In genomic region chr17:17641621-17642409, GRCh38 we compare ENCODE assay signal across 8 cellular contexts. TPM values are rescaled to one million over a fixed set of nuclear protein-coding genes. Genes with fewer than 3 reads are reported as not detected.
DNase-seq lines count a peak whose midpoint lies in the region; ATAC-seq, FAIRE-seq and TF ChIP-seq lines count a peak whose summit lies in the region.

No MANE protein-coding gene starts in this region.

- peak; percentile 19 for DNase-seq in AG04449 (ENCODE audit: low read depth, low spot score)
- DNase-seq in H54 (ENCODE audit: insufficient read length, low spot score), result peak; percentile 86
- DNase-seq in NCI-H345 (lab: John Stamatoyannopoulos, UW), result peak; percentile 54
- peak; percentile 57 to 82 (median 64) for DNase-seq in activated CD4-positive, CD25-positive, alpha-beta regulatory T cell (lab: John Stamatoyannopoulos, UW)
- peak; percentile 62 for DNase-seq in central memory CD4-positive, alpha-beta T cell
- peak; percentile 86 for DNase-seq in kidney
- peak; percentile 69 to 77 (median 72) for DNase-seq in stimulated activated CD4-positive, alpha-beta T cell treated with anti-CD3 and anti-CD28 coated beads, Interleukin-1b, Interleukin-23, amount 100 ng/mL, for 24 hours (ENCODE audit: low read depth in 4 of 4, low spot score in 1 of 4)

- H3K27ac ChIP-seq in kidney (ENCODE audit: low read depth in 2 of 2, low read length in 2 of 2), result no peak overlapping the region

- H3K4me3 ChIP-seq in AG04449 (ENCODE audit: low read depth, low read length), result no peak overlapping the region
- H3K4me3 ChIP-seq in kidney (ENCODE audit: low read length in 2 of 2), result no peak overlapping the region

- peak; percentile 78 for FAIRE-seq in H54 (lab: Jason Lieb, UNC)
- no peak for FAIRE-seq in kidney (lab: Jason Lieb, UNC)

- no peaks in the 10 kb centered on the region for H3K36me3 ChIP-seq in kidney (ENCODE audit: control insufficient read depth in 1 of 2, insufficient read depth in 2 of 2, low read length in 2 of 2)

- intact Hi-C loops in kidney (cut with DNase I), result no loop called here

- CTCF ChIA-PET in AG04449 (lab: Yijun Ruan, JAX), result interaction anchor here (0.6 to 16.2 kb wide), 54 partner anchors 10 to 392 kb away, joined by 3 to 365 read pairs (median 4); partner anchors contain the start of genes PEMT and RASD1

- POLR2A ChIA-PET in AG04449 (lab: Yijun Ruan, JAX), result interaction anchor here (1.7 kb wide), 1 partner anchor 145 kb away, joined by 12 read pairs; the partner anchor contains the start of gene RASD1

- ATAC-seq in GM18909 (IDR thresholded peaks at IDR 0.05; ENCODE audit: poor library complexity, unreplicated experiment), result no peak

- no peaks in the 10 kb centered on the region for H3K4me1 ChIP-seq in kidney (ENCODE audit: control insufficient read depth in 1 of 2, insufficient read depth in 1 of 2, low read depth in 1 of 2, low read length in 2 of 2)

- TF ChIP-seq POLR2A in H54 (IDR thresholded peaks at IDR 0.05; ENCODE audit: low read depth, low read length), result no peak

- TF ChIP-seq CTCF in AG04449 (IDR thresholded peaks at IDR 0.05; ENCODE audit: insufficient read depth, low read length, missing control alignments) (peak; percentile 85), kidney (IDR thresholded peaks at IDR 0.05; ENCODE audit: borderline replicate concordance, extremely low read depth, insufficient read depth) (peak; percentile 97)

- H3K9ac ChIP-seq in kidney (ENCODE audit: low read length in 2 of 2), result no peak overlapping the region

- peaks cover 0 to 3% of the 10 kb centered on the region in 2 donors for H3K9me3 ChIP-seq in kidney (ENCODE audit: control insufficient read depth in 1 of 2, low read length in 2 of 2)

RNA-seq across cellular contexts. Expression of gene RAI1, which starts 39.4 kb away (rescaled TPM):
- total RNA-seq in kidney, result 50.5 TPM
- polyA plus RNA-seq in kidney (ENCODE audit: insufficient read depth, low read depth, low replicate concordance), result 6.7 TPM

RNA-seq across cellular contexts. Expression of gene PEMT, which starts 50.3 kb away (rescaled TPM):
- total RNA-seq in kidney, result 36.8 TPM
- polyA plus RNA-seq in kidney (ENCODE audit: insufficient read depth, low read depth, low replicate concordance), result 52.1 TPM

Comparison
In these comparisons a context has a peak if more than half of its experiments do, and no peak if none do; other contexts are left out.
1. DNase-seq: peak in every context shown above with its lines; median percentile 86 in H54; 86 in kidney; 72 in stimulated activated CD4-positive, alpha-beta T cell treated with anti-CD3 and anti-CD28 coated beads, Interleukin-1b, Interleukin-23, amount 100 ng/mL, for 24 hours; 64 in activated CD4-positive, CD25-positive, alpha-beta regulatory T cell; 62 in central memory CD4-positive, alpha-beta T cell; 54 in NCI-H345; 19 in AG04449.